ENCODE assay signal across 2 cellular contexts in the genomic region with DNA sequence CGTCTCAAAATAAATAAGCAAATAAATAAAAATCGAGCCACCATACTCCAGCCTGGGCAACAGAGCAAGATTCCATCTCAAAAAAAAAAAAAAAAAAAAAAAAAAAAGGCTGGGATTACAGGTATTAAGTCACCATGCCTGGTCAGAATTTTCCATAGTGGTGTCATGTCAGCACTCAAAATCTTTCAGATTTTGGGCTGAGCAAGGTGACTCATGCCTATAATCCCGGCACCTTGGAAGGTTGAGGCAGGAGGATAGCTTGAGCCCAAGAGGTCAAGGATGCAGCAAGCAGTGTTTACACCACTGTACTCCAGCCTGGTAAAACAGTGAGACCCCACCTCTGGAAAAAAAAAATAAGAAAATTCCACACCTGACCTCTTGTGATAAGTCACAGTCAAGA.
A peak's percentile ranks its signal among the peaks of the same experiment; 100 is the strongest.
TF ChIP-seq lines count a peak whose summit lies in the region.

No MANE protein-coding gene starts in this region.

TF ChIP-seq in HEK293, 187 proteins besides CTCF, POLR2A, EP300 and RAD21:
- TF ChIP-seq GFI1B (tag by site-specific recombination; IDR thresholded peaks at IDR 0.05): 0 out of 2 replicates have a peak, but pooled peaks have one; percentile 24
- TF ChIP-seq REPIN1 (tag by site-specific recombination; IDR thresholded peaks at IDR 0.05; ENCODE audit: low read depth): no peak
- TF ChIP-seq ZNF544 (tag by site-specific recombination; IDR thresholded peaks at IDR 0.05): no peak
- TF ChIP-seq, protein P1, sequence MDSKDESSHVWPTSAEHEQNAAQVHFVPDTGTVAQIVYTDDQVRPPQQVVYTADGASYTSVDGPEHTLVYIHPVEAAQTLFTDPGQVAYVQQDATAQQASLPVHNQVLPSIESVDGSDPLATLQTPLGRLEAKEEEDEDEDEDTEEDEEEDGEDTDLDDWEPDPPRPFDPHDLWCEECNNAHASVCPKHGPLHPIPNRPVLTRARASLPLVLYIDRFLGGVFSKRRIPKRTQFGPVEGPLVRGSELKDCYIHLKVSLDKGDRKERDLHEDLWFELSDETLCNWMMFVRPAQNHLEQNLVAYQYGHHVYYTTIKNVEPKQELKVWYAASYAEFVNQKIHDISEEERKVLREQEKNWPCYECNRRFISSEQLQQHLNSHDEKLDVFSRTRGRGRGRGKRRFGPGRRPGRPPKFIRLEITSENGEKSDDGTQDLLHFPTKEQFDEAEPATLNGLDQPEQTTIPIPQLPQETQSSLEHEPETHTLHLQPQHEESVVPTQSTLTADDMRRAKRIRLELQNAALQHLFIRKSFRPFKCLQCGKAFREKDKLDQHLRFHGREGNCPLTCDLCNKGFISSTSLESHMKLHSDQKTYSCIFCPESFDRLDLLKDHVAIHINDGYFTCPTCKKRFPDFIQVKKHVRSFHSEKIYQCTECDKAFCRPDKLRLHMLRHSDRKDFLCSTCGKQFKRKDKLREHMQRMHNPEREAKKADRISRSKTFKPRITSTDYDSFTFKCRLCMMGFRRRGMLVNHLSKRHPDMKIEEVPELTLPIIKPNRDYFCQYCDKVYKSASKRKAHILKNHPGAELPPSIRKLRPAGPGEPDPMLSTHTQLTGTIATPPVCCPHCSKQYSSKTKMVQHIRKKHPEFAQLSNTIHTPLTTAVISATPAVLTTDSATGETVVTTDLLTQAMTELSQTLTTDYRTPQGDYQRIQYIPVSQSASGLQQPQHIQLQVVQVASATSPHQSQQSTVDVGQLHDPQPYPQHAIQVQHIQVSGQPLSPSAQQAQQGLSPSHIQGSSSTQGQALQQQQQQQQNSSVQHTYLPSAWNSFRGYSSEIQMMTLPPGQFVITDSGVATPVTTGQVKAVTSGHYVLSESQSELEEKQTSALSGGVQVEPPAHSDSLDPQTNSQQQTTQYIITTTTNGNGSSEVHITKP (tag by site-specific recombination; IDR thresholded peaks at IDR 0.05): no peak

TF ChIP-seq in K562, 482 proteins besides CTCF, POLR2A, EP300 and RAD21 (continued from another document):
- TF ChIP-seq, protein P2, sequence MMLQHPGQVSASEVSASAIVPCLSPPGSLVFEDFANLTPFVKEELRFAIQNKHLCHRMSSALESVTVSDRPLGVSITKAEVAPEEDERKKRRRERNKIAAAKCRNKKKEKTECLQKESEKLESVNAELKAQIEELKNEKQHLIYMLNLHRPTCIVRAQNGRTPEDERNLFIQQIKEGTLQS (IDR thresholded peaks at IDR 0.05): peak; percentile 21; the same call in 1 of the 2 replicates
- TF ChIP-seq, protein P2 (CRISPR knock-in tag; conservative IDR thresholded peaks at IDR 0.05): no peak
